ENCODE assay signal across 15 cellular contexts in genomic region chr20:17849111-17849900, GRCh38.
DNase-seq lines count a peak whose midpoint lies in the region; ATAC-seq and TF ChIP-seq lines count a peak whose summit lies in the region.
"Had no signal": no experiment of that assay in that cellular context is flagged by ENCODE, and none has a peak within 500 bp of the region (broad histone marks: within the 10 kb centered on the region; RNA-seq: fewer than 3 reads in every experiment).

No MANE protein-coding gene starts in this region.

- H3K4me3 Mint-ChIP-seq in Calu3 (ENCODE audit: low read depth, unreplicated experiment), result no peak overlapping the region
- H3K4me3 Mint-ChIP-seq: activated naive CD4-positive, alpha-beta T cell treated with anti-CD3 and anti-CD28 coated beads, Interleukin-2, amount 50 U/mL, for 24 hours; neural crest cell; stimulated activated naive CD8-positive, alpha-beta T cell treated with anti-CD3 and anti-CD28 coated beads, Interleukin-15, Interleukin-2, amounts not matched to agents 100 ng/mL and 50 ng/mL, for 24 hours had no signal

- no peak overlapping the region for H2AFZ ChIP-seq in fibroblast of lung (ENCODE audit: low read length)

- H3K4me3 ChIP-seq in Peyer's patch (no peak overlapping the region), fibroblast of lung (replicated peaks in 1 of 4; ENCODE audit: control extremely low read depth in 1 of 4, insufficient read depth in 1 of 4, low read depth in 3 of 4, low read length in 4 of 4) (no peak overlapping the region), skin epidermis (no peak overlapping the region)

- H3K4me1 Mint-ChIP-seq in Calu3 (ENCODE audit: low read depth, unreplicated experiment), result peaks cover 16% of the 10 kb centered on the region
- H3K4me1 Mint-ChIP-seq: activated naive CD4-positive, alpha-beta T cell treated with anti-CD3 and anti-CD28 coated beads, Interleukin-2, amount 50 U/mL, for 24 hours had no signal

- ATAC-seq in HG02588 (IDR thresholded peaks at IDR 0.05; ENCODE audit: unreplicated experiment), result no peak
- no peak for ATAC-seq in GM21515 (IDR thresholded peaks at IDR 0.05; ENCODE audit: unreplicated experiment)

- H3K4me2 ChIP-seq in fibroblast of lung (ENCODE audit: extremely low read depth, insufficient read depth, low read length), result peak overlapping the region; percentile 56

- H3K27me3 Mint-ChIP-seq in Calu3 (ENCODE audit: unreplicated experiment), result no peaks in the 10 kb centered on the region
- H3K27me3 Mint-ChIP-seq: activated naive CD4-positive, alpha-beta T cell treated with anti-CD3 and anti-CD28 coated beads, Interleukin-2, amount 50 U/mL, for 24 hours had no signal

- H3K36me3 ChIP-seq in Peyer's patch, result no peaks in the 10 kb centered on the region
- no peaks in the 10 kb centered on the region for H3K36me3 ChIP-seq in fibroblast of lung (ENCODE audit: control insufficient read depth, insufficient read depth, low read length)

- peaks cover 0 to 23% (median 7%) of the 10 kb centered on the region in 4 donors for H3K4me1 ChIP-seq in Peyer's patch
- peaks cover 20% of the 10 kb centered on the region for H3K4me1 ChIP-seq in fibroblast of lung (ENCODE audit: control insufficient read depth, extremely low read depth, insufficient read depth, low read length)

- TF ChIP-seq CTCF in Calu3 (IDR thresholded peaks at IDR 0.05; ENCODE audit: unreplicated experiment), result no peak
- no peak for TF ChIP-seq CTCF in Peyer's patch (IDR thresholded peaks at IDR 0.05)
- no peak for TF ChIP-seq CTCF in fibroblast of lung (conservative IDR thresholded peaks at IDR 0.05 in 1 of 2, IDR thresholded peaks at IDR 0.05 in 1 of 2; ENCODE audit: low read depth in 1 of 2, low read length in 2 of 2)

- peak overlapping the region; percentile 32 for H3K9ac ChIP-seq in fibroblast of lung (ENCODE audit: insufficient read depth, low read length)

- intact Hi-C loops in Calu3 (cut with micrococcal nuclease; ENCODE audit: unreplicated experiment), result no loop called here

- H3K27me3 ChIP-seq in Peyer's patch (no peaks in the 10 kb centered on the region), fibroblast of lung (ENCODE audit: control insufficient read depth, insufficient read depth, low read length) (no peaks in the 10 kb centered on the region)

- no peak for DNase-seq in Calu3
- DNase-seq in Peyer's patch, result no peak
- no peak for DNase-seq in fibroblast of lung (ENCODE audit: low read depth in 2 of 2)
- DNase-seq in DMS53 (lab: John Stamatoyannopoulos, UW), result no peak
- DNase-seq in dedifferentiated amniotic fluid mesenchymal stem cell (ENCODE audit: extremely low spot score), result no peak
- DNase-seq: cortex of kidney, kidney, T-helper 9 cell had no signal

- no TSS peak for BruUV-seq in Calu3 (replicated peaks; lab: Mats Ljungman, UMichigan)

- H4K20me1 ChIP-seq in fibroblast of lung (ENCODE audit: control insufficient read depth, extremely low read depth, insufficient read depth, low read length), result no peaks in the 10 kb centered on the region

- CTCF ChIA-PET in Calu3 (lab: Charles Lee), result interaction anchor here (1.5 kb wide), 1 partner anchor 25 kb away, joined by 3 read pairs; no protein-coding TSS in a partner anchor

- H3K27ac Mint-ChIP-seq in Calu3 (ENCODE audit: unreplicated experiment), result peak overlapping the region; percentile 63
- H3K27ac Mint-ChIP-seq: activated naive CD4-positive, alpha-beta T cell treated with anti-CD3 and anti-CD28 coated beads, Interleukin-2, amount 50 U/mL, for 24 hours; stimulated activated naive CD8-positive, alpha-beta T cell treated with anti-CD3 and anti-CD28 coated beads, Interleukin-15, Interleukin-2, amounts not matched to agents 100 ng/mL and 50 ng/mL, for 24 hours had no signal

- H3K9me3 ChIP-seq in Peyer's patch (no peaks in the 10 kb centered on the region), fibroblast of lung (ENCODE audit: control insufficient read depth, insufficient read depth, low read depth, low read length) (no peaks in the 10 kb centered on the region)

- no peak for TF ChIP-seq POLR2A in Peyer's patch (IDR thresholded peaks at IDR 0.05)

- H3K27ac ChIP-seq in Peyer's patch (peak overlapping the region; percentile 18 to 68 (median 40)), fibroblast of lung (ENCODE audit: insufficient read depth, low read length) (peak overlapping the region; percentile 93), skin epidermis (peak overlapping the region in 18 of 21 experiments; percentile 0 to 82 (median 50))
- H3K27ac ChIP-seq: HL-60 had no signal

- peaks cover 3% of the 10 kb centered on the region for H3K9me3 Mint-ChIP-seq in Calu3 (ENCODE audit: low read depth, unreplicated experiment)
- H3K9me3 Mint-ChIP-seq: activated naive CD4-positive, alpha-beta T cell treated with anti-CD3 and anti-CD28 coated beads, Interleukin-2, amount 50 U/mL, for 24 hours; stimulated activated naive CD8-positive, alpha-beta T cell treated with anti-CD3 and anti-CD28 coated beads, Interleukin-15, Interleukin-2, amounts not matched to agents 100 ng/mL and 50 ng/mL, for 24 hours had no signal

- peaks cover 8% of the 10 kb centered on the region for H3K36me3 Mint-ChIP-seq in Calu3 (ENCODE audit: insufficient read depth, unreplicated experiment)
- H3K36me3 Mint-ChIP-seq: activated naive CD4-positive, alpha-beta T cell treated with anti-CD3 and anti-CD28 coated beads, Interleukin-2, amount 50 U/mL, for 24 hours had no signal

- H3K79me2 ChIP-seq in fibroblast of lung (ENCODE audit: control insufficient read depth, insufficient read depth, low read length), result no peaks in the 10 kb centered on the region

Comparison
In these comparisons a context has a peak if more than half of its experiments do, and no peak if none do; other contexts are left out.
1. H3K27ac ChIP-seq: peak in every context shown above with its lines; median percentile 93 in fibroblast of lung; 50 in skin epidermis; 40 in Peyer's patch.